In the genomic region with DNA sequence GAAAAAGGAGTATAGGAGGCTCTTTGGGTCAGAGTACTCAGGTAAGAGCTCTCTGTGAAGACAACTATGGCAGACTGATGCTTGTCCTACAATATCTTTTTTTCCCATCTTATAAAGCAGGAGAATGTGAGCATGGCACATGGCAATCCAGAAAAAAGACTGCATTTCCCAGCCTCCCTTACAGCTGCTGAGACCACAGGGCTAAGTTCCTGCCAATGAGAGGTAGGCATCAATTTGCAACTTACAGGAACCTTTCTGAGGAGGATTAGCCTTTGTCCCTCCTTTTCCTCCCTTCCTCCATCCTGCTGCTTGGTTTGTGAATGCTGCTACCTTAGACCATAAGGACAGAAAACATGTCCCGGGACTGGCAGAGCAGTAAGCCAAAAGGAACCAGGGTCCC, we compare ENCODE assay signal across 1 cellular context.
TF ChIP-seq lines count a peak whose summit lies in the region.

No MANE protein-coding gene starts in this region.

TF ChIP-seq in SK-N-SH treated with all-trans-retinoic acid at 6 μM for 48 hours, 23 proteins besides CTCF, POLR2A, EP300 and RAD21 (continued from another document):
- TF ChIP-seq CSRNP3 (CRISPR knock-in tag; IDR thresholded peaks at IDR 0.05) (no peak), ZC3H10 (CRISPR knock-in tag; IDR thresholded peaks at IDR 0.05) (no peak), RARB (CRISPR knock-in tag; IDR thresholded peaks at IDR 0.05) (no peak)
